In the genomic region with DNA sequence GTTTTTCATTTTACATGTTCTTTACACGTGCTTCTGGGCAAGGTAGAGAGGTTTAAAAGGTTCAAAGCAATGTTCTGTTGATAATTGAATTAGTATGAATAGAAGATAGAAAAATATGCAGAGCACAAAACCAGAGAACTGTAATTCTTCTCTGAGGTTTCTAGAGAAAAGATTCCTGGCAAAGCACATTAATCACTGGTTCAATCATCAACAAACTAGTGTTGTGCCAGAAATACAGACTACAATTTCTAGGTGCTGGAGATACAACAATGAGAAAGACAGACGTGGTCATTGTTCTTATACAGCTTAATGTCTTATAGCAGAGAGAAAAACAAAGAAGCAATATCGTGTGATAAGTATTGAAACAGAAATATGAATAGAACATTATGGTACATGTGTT, we compare ENCODE assay signal across 26 cellular contexts.
"Had no signal": no experiment of that assay in that cellular context is flagged by ENCODE, and none has a peak within 500 bp of the region (broad histone marks: within the 10 kb centered on the region; RNA-seq: fewer than 3 reads in every experiment).

No MANE protein-coding gene starts in this region.

- H3K27me3 ChIP-seq: adrenal gland, body of pancreas, esophagus squamous epithelium, gastrocnemius medialis, right atrium auricular region, spleen, tibial nerve had no signal

- H3K27ac ChIP-seq: adrenal gland, body of pancreas, esophagus squamous epithelium, gastrocnemius medialis, lower lobe of right lung, right atrium auricular region had no signal

- H3K9me3 ChIP-seq: adrenal gland, body of pancreas, esophagus squamous epithelium, gastrocnemius medialis, lower lobe of right lung, right atrium auricular region, spleen, tibial nerve had no signal

- ATAC-seq: activated T-cell treated with anti-CD3 and anti-CD28 coated beads, Interleukin-2, amount 50 U/mL, for 4 hours; body of pancreas; gastrocnemius medialis; left colon; lower lobe of right lung; WTC11 had no signal

- H3K36me3 Mint-ChIP-seq: naive B cell, WTC11 had no signal

- FAIRE-seq: colon, urothelium cell line had no signal

- DNase-seq: activated CD8-positive, alpha-beta memory T cell treated with anti-CD3 and anti-CD28 coated beads for 24 hours; activated CD8-positive, alpha-beta memory T cell treated with anti-CD3 and anti-CD28 coated beads, Interleukin-2, amount 50 U/mL, for 4 hours; activated naive CD4-positive, alpha-beta T cell; activated T-cell treated with anti-CD3 and anti-CD28 coated beads, Interleukin-2, amount 50 U/mL, for 4 hours; adrenal gland; body of pancreas; esophagus squamous epithelium; gastrocnemius medialis; hippocampal formation; left colon; lower lobe of right lung; naive B cell; spleen; stimulated activated CD4-positive, alpha-beta T cell treated with anti-CD3 and anti-CD28 coated beads, Interleukin-4, amount 100 ng/mL, for 1 hour; stimulated activated naive CD4-positive, alpha-beta T cell; T1000 had no signal

- H3K27ac Mint-ChIP-seq: activated naive CD8-positive, alpha-beta T cell; activated T-helper 2 cell treated with anti-CD3 and anti-CD28 coated beads, Interferon-gamma antibody, Interleukin-2, Interleukin-4, amounts not matched to agents 10 μg/mL and 5 μg/mL and 100 μg/mL, durations not matched to agents 14 hours and 24 hours and 36 hours; naive B cell; progenitor cell of endocrine pancreas; T-helper 1 cell treated with Interleukin-12 subunit alpha and Interleukin-12 subunit beta and Interleukin-4 antibody, amounts not matched to agents 30 μg/mL and 1 μg/mL, for 36 hours; WTC11 had no signal

- H3K4me3 Mint-ChIP-seq: activated naive CD8-positive, alpha-beta T cell; activated T-cell treated with anti-CD3 and anti-CD28 coated beads, Interleukin-2, amount 50 U/mL, for 4 hours; naive B cell; neural crest cell; T-helper 1 cell treated with Interleukin-12 subunit alpha and Interleukin-12 subunit beta and Interleukin-4 antibody, amounts not matched to agents 30 μg/mL and 1 μg/mL, for 36 hours; WTC11 had no signal

- H3K36me3 ChIP-seq: adrenal gland, esophagus squamous epithelium, gastrocnemius medialis, lower lobe of right lung, right atrium auricular region, tibial nerve had no signal

- H3K27me3 Mint-ChIP-seq: activated naive CD8-positive, alpha-beta T cell; naive B cell; progenitor cell of endocrine pancreas had no signal

- H3K4me3 ChIP-seq: adrenal gland, body of pancreas, esophagus squamous epithelium, gastrocnemius medialis, lower lobe of right lung, right atrium auricular region, spleen, tibial nerve had no signal

- H3K9me3 Mint-ChIP-seq: activated T-cell treated with anti-CD3 and anti-CD28 coated beads, Interleukin-2, amount 50 U/mL, for 4 hours; activated T-helper 2 cell treated with anti-CD3 and anti-CD28 coated beads, Interferon-gamma antibody, Interleukin-2, Interleukin-4, amounts not matched to agents 10 μg/mL and 5 μg/mL and 100 μg/mL, durations not matched to agents 14 hours and 24 hours and 36 hours; T-helper 1 cell treated with Interleukin-12 subunit alpha and Interleukin-12 subunit beta and Interleukin-4 antibody, amounts not matched to agents 30 μg/mL and 1 μg/mL, for 36 hours; WTC11 had no signal
